Comparison of ENCODE assay signal across 8 cellular contexts in genomic region chr1:34924759-34925555, GRCh38.
A peak's percentile ranks its signal among the peaks of the same experiment; 100 is the strongest.
DNase-seq lines count a peak whose midpoint lies in the region; ATAC-seq and FAIRE-seq lines count a peak whose summit lies in the region.

No MANE protein-coding gene starts in this region.

- no peak for ATAC-seq in HG03342 (IDR thresholded peaks at IDR 0.05; ENCODE audit: unreplicated experiment)

- FAIRE-seq in GM18507 (lab: Jason Lieb, UNC), result no peak

- DNase-seq in GM18507 (ENCODE audit: extremely low spot score, insufficient read length, low read depth) (peak; percentile 29), RKO (ENCODE audit: low spot score) (peak; percentile 64), amniotic stem cell (lab: John Stamatoyannopoulos, UW) (peak; percentile 31), hepatic stellate cell (ENCODE audit: low spot score) (peak; percentile 88), NCI-H2171 (lab: John Stamatoyannopoulos, UW) (no peak), NCI-H82 treated with DMSO at 0.1 percent for 48 hours (lab: John Stamatoyannopoulos, UW; ENCODE audit: unreplicated experiment) (no peak)
- peak; percentile 65 for DNase-seq in stimulated activated CD4-positive, alpha-beta T cell treated with anti-CD3 and anti-CD28 coated beads, Interleukin-2, amount 100 ng/mL, for 48 hours

Comparison
In these comparisons a context has a peak if more than half of its experiments do, and no peak if none do; other contexts are left out.
1. DNase-seq: peak in GM18507 (single experiment), RKO (single experiment), amniotic stem cell (single experiment), hepatic stellate cell (single experiment) and stimulated activated CD4-positive, alpha-beta T cell treated with anti-CD3 and anti-CD28 coated beads, Interleukin-2, amount 100 ng/mL, for 48 hours (2 of 2); none in NCI-H2171 (single experiment) and NCI-H82 treated with DMSO at 0.1 percent for 48 hours (single experiment).